In genomic region chr6:72683797-72684196, GRCh38 we compare ENCODE assay signal across 11 cellular contexts.
DNase-seq lines count a peak whose midpoint lies in the region; ATAC-seq and TF ChIP-seq lines count a peak whose summit lies in the region.
"Had no signal": no experiment of that assay in that cellular context is flagged by ENCODE, and none has a peak within 500 bp of the region (broad histone marks: within the 10 kb centered on the region; RNA-seq: fewer than 3 reads in every experiment).

No MANE protein-coding gene starts in this region.

- H3K27ac Mint-ChIP-seq in activated naive CD8-positive, alpha-beta T cell treated with anti-CD3 and anti-CD28 coated beads, Interleukin-2, amount 50 U/mL, for 24 hours, result no peak overlapping the region

- in situ Hi-C loops in brain microvascular endothelial cell (cut with HindIII; ENCODE audit: low pct_ligation_motif_present, low sequenced_read_pairs), result no loop called here

- H3K36me3 ChIP-seq in brain microvascular endothelial cell (replicated peaks), result no peaks in the 10 kb centered on the region

- H3K27ac ChIP-seq in brain microvascular endothelial cell, result no peak overlapping the region

- ATAC-seq in GM18907 (IDR thresholded peaks at IDR 0.05; ENCODE audit: unreplicated experiment), result peak; percentile 90
- ATAC-seq in GM21526 (IDR thresholded peaks at IDR 0.05; ENCODE audit: low FRiP score, unreplicated experiment), result peak; percentile 90
- peak; percentile 86 for ATAC-seq in HG03066 (IDR thresholded peaks at IDR 0.05; ENCODE audit: low read depth, unreplicated experiment)
- peak; percentile 54 for ATAC-seq in activated naive CD8-positive, alpha-beta T cell treated with anti-CD3 and anti-CD28 coated beads, Interleukin-2, amount 50 U/mL, for 24 hours
- ATAC-seq: right cardiac atrium had no signal

- H3K27me3 Mint-ChIP-seq in activated naive CD8-positive, alpha-beta T cell treated with anti-CD3 and anti-CD28 coated beads, Interleukin-2, amount 50 U/mL, for 24 hours, result no peaks in the 10 kb centered on the region

- no peaks in the 10 kb centered on the region for H3K9me3 Mint-ChIP-seq in activated naive CD8-positive, alpha-beta T cell treated with anti-CD3 and anti-CD28 coated beads, Interleukin-2, amount 50 U/mL, for 24 hours

- no peak overlapping the region for H3K4me3 ChIP-seq in brain microvascular endothelial cell (ENCODE audit: low read depth, low read length)

- no peaks in the 10 kb centered on the region for H3K27me3 ChIP-seq in brain microvascular endothelial cell (replicated peaks)

- TF ChIP-seq CTCF in brain microvascular endothelial cell (IDR thresholded peaks at IDR 0.05; ENCODE audit: low read depth, low read length, missing control alignments), result no peak

- no peak for DNase-seq in activated naive CD8-positive, alpha-beta T cell treated with anti-CD3 and anti-CD28 coated beads, Interleukin-2, amount 50 U/mL, for 24 hours
- DNase-seq in brain microvascular endothelial cell (no peak), NCI-H1048 (lab: John Stamatoyannopoulos, UW) (no peak), DMS153 (lab: John Stamatoyannopoulos, UW) (no peak)
- DNase-seq in stimulated activated CD4-positive, alpha-beta T cell treated with anti-CD3 and anti-CD28 coated beads, Interleukin-2, amount 100 ng/mL, for 48 hours, result no peak
- DNase-seq: HCEC 1CT, right cardiac atrium, T-helper 1 cell had no signal

- H3K36me3 Mint-ChIP-seq in activated naive CD8-positive, alpha-beta T cell treated with anti-CD3 and anti-CD28 coated beads, Interleukin-2, amount 50 U/mL, for 24 hours (ENCODE audit: low read depth), result peaks cover 19% of the 10 kb centered on the region

- H3K4me3 Mint-ChIP-seq in activated naive CD8-positive, alpha-beta T cell treated with anti-CD3 and anti-CD28 coated beads, Interleukin-2, amount 50 U/mL, for 24 hours, result no peak overlapping the region

- peaks cover 9% of the 10 kb centered on the region for H3K4me1 Mint-ChIP-seq in activated naive CD8-positive, alpha-beta T cell treated with anti-CD3 and anti-CD28 coated beads, Interleukin-2, amount 50 U/mL, for 24 hours
